In the genomic region with DNA sequence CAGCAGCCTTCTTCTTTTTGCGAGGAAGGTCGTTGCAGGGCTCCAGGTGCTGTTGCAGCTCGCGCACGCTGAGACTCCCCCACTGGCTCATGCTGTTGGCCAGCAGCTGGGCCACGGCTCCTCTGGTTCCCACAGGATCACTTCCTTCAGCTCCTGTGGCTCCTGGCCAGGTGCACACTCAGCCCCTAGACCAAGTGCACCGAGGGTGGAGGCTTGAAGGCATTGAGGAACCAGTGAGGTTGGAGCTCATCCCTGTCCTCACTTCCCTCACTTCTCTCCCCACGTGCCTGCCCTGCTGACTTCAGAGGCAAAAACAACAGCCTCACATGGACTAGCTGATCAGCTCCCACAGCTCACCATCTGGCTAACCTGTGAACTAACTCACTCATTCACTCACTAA, we compare ENCODE assay signal across 18 cellular contexts. TPM values are rescaled to one million over a fixed set of nuclear protein-coding genes. Genes with fewer than 3 reads are reported as not detected.
DNase-seq lines count a peak whose midpoint lies in the region; ATAC-seq and TF ChIP-seq lines count a peak whose summit lies in the region.
"Had no signal": no experiment of that assay in that cellular context is flagged by ENCODE, and none has a peak within 500 bp of the region (broad histone marks: within the 10 kb centered on the region; RNA-seq: fewer than 3 reads in every experiment).

No MANE protein-coding gene starts in this region.

- H4K20me1 ChIP-seq in BLaER1 treated with 17β-estradiol and CSF1 and Interleukin-3, amounts not matched to agents 10 nM and 100 nM: no peaks in the 10 kb centered on the region
- H4K20me1 ChIP-seq in mammary epithelial cell (ENCODE audit: insufficient read depth, low read length): no peaks in the 10 kb centered on the region

- H3K4me1 ChIP-seq in BLaER1 treated with 17β-estradiol and CSF1 and Interleukin-3, amounts not matched to agents 10 nM and 100 nM: peaks cover 30 to 95% (median 65%) of the 10 kb centered on the region in 10 experiments
- H3K4me1 ChIP-seq in mammary epithelial cell (ENCODE audit: insufficient read depth, low read length) (no peaks in the 10 kb centered on the region), BE2C (no peaks in the 10 kb centered on the region)

- in situ Hi-C loops in mammary epithelial cell (cut with MboI; ENCODE audit: low sequenced_read_pairs in 2 of 2): no loop called here

- no peak overlapping the region for H2AFZ ChIP-seq in mammary epithelial cell (ENCODE audit: low read depth, low read length)

- ATAC-seq in HG02973 (IDR thresholded peaks at IDR 0.05; ENCODE audit: unreplicated experiment): no peak
- ATAC-seq: activated T-cell treated with anti-CD3 and anti-CD28 coated beads, Interleukin-2, amount 50 U/mL, for 72 hours; T-cell had no signal

- intact Hi-C loops in mammary epithelial cell (cut with micrococcal nuclease): no loop called here

- H3K36me3 ChIP-seq in BLaER1 treated with 17β-estradiol and CSF1 and Interleukin-3, amounts not matched to agents 10 nM and 100 nM: no peaks in the 10 kb centered on the region
- H3K36me3 ChIP-seq in mammary epithelial cell (ENCODE audit: insufficient read depth, low read length): no peaks in the 10 kb centered on the region
- no peaks in the 10 kb centered on the region for H3K36me3 ChIP-seq in BE2C
- H3K36me3 ChIP-seq: cardiac muscle cell had no signal

- H3K4me3 ChIP-seq in BLaER1 treated with 17β-estradiol and CSF1 and Interleukin-3, amounts not matched to agents 10 nM and 100 nM: no peak overlapping the region
- H3K4me3 ChIP-seq in choroid plexus epithelial cell (ENCODE audit: low read depth, low read length): no peak overlapping the region
- no peak overlapping the region for H3K4me3 ChIP-seq in mammary epithelial cell (replicated peaks in 1 of 3; ENCODE audit: insufficient read depth in 1 of 3, low read depth in 2 of 3, low read length in 3 of 3)
- H3K4me3 ChIP-seq in BE2C (ENCODE audit: low read depth, low read length): no peak overlapping the region
- H3K4me3 ChIP-seq: cardiac muscle cell had no signal

- H3K9ac ChIP-seq in BLaER1 treated with 17β-estradiol and CSF1 and Interleukin-3, amounts not matched to agents 10 nM and 100 nM: no peak overlapping the region
- no peak overlapping the region for H3K9ac ChIP-seq in mammary epithelial cell (ENCODE audit: insufficient read depth, low read length)

- no TSS peak for BruUV-seq in mammary epithelial cell (replicated peaks; lab: Mats Ljungman, UMichigan)

- CTCF ChIA-PET in mammary epithelial cell (lab: Charles Lee; ENCODE audit: low non-redundant PET): no interaction called here

- H3K79me2 ChIP-seq in mammary epithelial cell (ENCODE audit: insufficient read depth, low read length): no peaks in the 10 kb centered on the region

- dilution Hi-C loops in mammary epithelial cell (cut with HindIII; ENCODE audit: low sequenced_read_pairs): no loop called here

- WGBS in mammary epithelial cell (ENCODE audit: low coverage, missing lambda C conversion rate): 64% methylated on average over 7 of the region's 8 CpGs

- peak overlapping the region in 7 of 11 experiments; percentile 3 to 96 (median 78); a peak in 10 of 22 replicates for H3K4me2 ChIP-seq in BLaER1 treated with 17β-estradiol and CSF1 and Interleukin-3, amounts not matched to agents 10 nM and 100 nM
- H3K4me2 ChIP-seq in mammary epithelial cell (ENCODE audit: insufficient read depth, low read depth, low read length): no peak overlapping the region

- TF ChIP-seq CTCF in choroid plexus epithelial cell (conservative IDR thresholded peaks at IDR 0.05; ENCODE audit: low read depth, low read length) (no peak), mammary epithelial cell (conservative IDR thresholded peaks at IDR 0.05 in 1 of 2, IDR thresholded peaks at IDR 0.05 in 1 of 2; ENCODE audit: extremely low read depth in 1 of 2, insufficient read depth in 1 of 2, low read depth in 1 of 2, low read length in 2 of 2) (no peak), BE2C (IDR thresholded peaks at IDR 0.05; ENCODE audit: low read depth, low read length) (no peak)

- DNase-seq in DMS 273 (lab: John Stamatoyannopoulos, UW; ENCODE audit: unreplicated experiment) (peak; percentile 80), choroid plexus epithelial cell (ENCODE audit: low read depth) (peak; percentile 17), pons (ENCODE audit: low spot score) (peak; percentile 57), mammary epithelial cell (no peak), BE2C (no peak)
- DNase-seq: activated CD4-positive, alpha-beta T cell treated with anti-CD3 and anti-CD28 coated beads for 48 hours; activated naive CD4-positive, alpha-beta T cell treated with anti-CD3 and anti-CD28 coated beads for 36 hours; activated T-cell treated with anti-CD3 and anti-CD28 coated beads, Interleukin-2, amount 50 U/mL, for 72 hours; glutamatergic neuron; midbrain; NCI-H1105 treated with DMSO at 0.1 percent for 48 hours; NCI-H526; SHP77 treated with DMSO at 0.1 percent for 48 hours; T-cell had no signal

- H3K27ac ChIP-seq in BLaER1 treated with 17β-estradiol and CSF1 and Interleukin-3, amounts not matched to agents 10 nM and 100 nM: no peak overlapping the region
- H3K27ac ChIP-seq in mammary epithelial cell (ENCODE audit: insufficient read depth, low read depth, low read length): no peak overlapping the region
- H3K27ac ChIP-seq: cardiac muscle cell, HL-60 had no signal

- H3K27me3 ChIP-seq in BLaER1 treated with 17β-estradiol and CSF1 and Interleukin-3, amounts not matched to agents 10 nM and 100 nM: no peaks in the 10 kb centered on the region
- peaks cover 9% of the 10 kb centered on the region for H3K27me3 ChIP-seq in mammary epithelial cell (ENCODE audit: insufficient read depth, low read length)
- no peaks in the 10 kb centered on the region for H3K27me3 ChIP-seq in BE2C
- H3K27me3 ChIP-seq: cardiac muscle cell had no signal

- peaks cover 0 to 4% (median 0%) of the 10 kb centered on the region in 11 experiments; a peak in 1 of 22 replicates for H3K9me3 ChIP-seq in BLaER1 treated with 17β-estradiol and CSF1 and Interleukin-3, amounts not matched to agents 10 nM and 100 nM (replicated peaks in 1 of 11)
- no peaks in the 10 kb centered on the region for H3K9me3 ChIP-seq in mammary epithelial cell (replicated peaks; ENCODE audit: insufficient read depth, low read length)
- H3K9me3 ChIP-seq in BE2C: no peaks in the 10 kb centered on the region

RNA-seq across cellular contexts. Expression of a gene that starts 46.2 kb away (rescaled TPM):
- under 1 TPM in 1 of 2 donors, not detected in 1; 0.21 TPM for total RNA-seq in mammary epithelial cell
- polyA plus RNA-seq in mammary epithelial cell: 0.03 TPM
- not detected for polyA minus RNA-seq in mammary epithelial cell
- polyA plus RNA-seq in BE2C (2012; ENCODE audit: insufficient read depth, insufficient read length, low read depth): not detected
- total RNA-seq: activated naive CD4-positive, alpha-beta T cell treated with anti-CD3 and anti-CD28 coated beads for 36 hours; activated T-cell treated with anti-CD3 and anti-CD28 coated beads, Interleukin-2, amount 50 U/mL, for 72 hours had no signal

Comparison
In these comparisons a context has a peak if more than half of its experiments do, and no peak if none do; other contexts are left out.
1. DNase-seq: peak in DMS 273 (single experiment), choroid plexus epithelial cell (single experiment) and pons (single experiment); none in mammary epithelial cell (single experiment) and BE2C (single experiment).